26 cellular contexts compared by ENCODE assay signal in genomic region chr9:28671000-28671399, GRCh38.
"Had no signal": no experiment of that assay in that cellular context is flagged by ENCODE, and none has a peak within 500 bp of the region (broad histone marks: within the 10 kb centered on the region; RNA-seq: fewer than 3 reads in every experiment).

No MANE protein-coding gene starts in this region.

- H3K27ac Mint-ChIP-seq: immature natural killer cell; mesothelial cell of epicardium; naive thymus-derived CD8-positive, alpha-beta T cell had no signal

- H3K79me2 ChIP-seq: hepatocyte had no signal

- H2AFZ ChIP-seq: hepatocyte had no signal

- H3K9me3 ChIP-seq: esophagus muscularis mucosa, gastroesophageal sphincter, left lung, lower lobe of right lung, mucosa of descending colon had no signal

- H3K4me1 Mint-ChIP-seq: mesothelial cell of epicardium; naive B cell; naive thymus-derived CD8-positive, alpha-beta T cell had no signal

- H3K4me2 ChIP-seq: hepatocyte had no signal

- FAIRE-seq: endothelial cell of umbilical vein, frontal cortex, kidney had no signal

- H3K4me3 ChIP-seq: coronary artery, dorsolateral prefrontal cortex, esophagus muscularis mucosa, gastroesophageal sphincter, heart left ventricle, hepatocyte, left lung, lower lobe of right lung, mucosa of descending colon had no signal

- DNase-seq: dermis blood vessel endothelial cell; dorsolateral prefrontal cortex; effector CD4-positive, alpha-beta T cell; effector memory CD4-positive, alpha-beta T cell; foreskin keratinocyte; heart left ventricle; hypothalamus; immature natural killer cell; islet precursor cell; kidney; kidney glomerular epithelial cell; left colon; left lung; left ventricle myocardium superior; lower lobe of right lung; mesenchymal stem cell; mucosa of descending colon; naive B cell; naive thymus-derived CD8-positive, alpha-beta T cell had no signal

- H3K4me1 ChIP-seq: esophagus muscularis mucosa, foreskin keratinocyte, gastroesophageal sphincter, heart left ventricle, left lung, lower lobe of right lung had no signal

- H3K36me3 ChIP-seq: esophagus muscularis mucosa, gastroesophageal sphincter, heart left ventricle, left lung, lower lobe of right lung had no signal

- H3K4me3 Mint-ChIP-seq: immature natural killer cell; mesothelial cell of epicardium; naive B cell; naive thymus-derived CD8-positive, alpha-beta T cell had no signal

- H3K27me3 ChIP-seq: dorsolateral prefrontal cortex, esophagus muscularis mucosa, foreskin keratinocyte, gastroesophageal sphincter, heart left ventricle, hepatocyte, left lung had no signal

- H3K27me3 Mint-ChIP-seq: naive B cell; naive thymus-derived CD8-positive, alpha-beta T cell had no signal

- ATAC-seq: foreskin keratinocyte; gastroesophageal sphincter; heart left ventricle; left colon; left lung; left ventricle myocardium superior; lower lobe of right lung; mucosa of descending colon; naive thymus-derived CD8-positive, alpha-beta T cell had no signal

- H3K27ac ChIP-seq: coronary artery, dorsolateral prefrontal cortex, esophagus muscularis mucosa, foreskin keratinocyte, gastroesophageal sphincter, heart left ventricle, hepatocyte, left lung, lower lobe of right lung had no signal

- H3K36me3 Mint-ChIP-seq: immature natural killer cell; mesothelial cell of epicardium; naive B cell; naive thymus-derived CD8-positive, alpha-beta T cell had no signal

- H3K9me3 Mint-ChIP-seq: mesothelial cell of epicardium had no signal
